8 cellular contexts compared by ENCODE assay signal in the genomic region with DNA sequence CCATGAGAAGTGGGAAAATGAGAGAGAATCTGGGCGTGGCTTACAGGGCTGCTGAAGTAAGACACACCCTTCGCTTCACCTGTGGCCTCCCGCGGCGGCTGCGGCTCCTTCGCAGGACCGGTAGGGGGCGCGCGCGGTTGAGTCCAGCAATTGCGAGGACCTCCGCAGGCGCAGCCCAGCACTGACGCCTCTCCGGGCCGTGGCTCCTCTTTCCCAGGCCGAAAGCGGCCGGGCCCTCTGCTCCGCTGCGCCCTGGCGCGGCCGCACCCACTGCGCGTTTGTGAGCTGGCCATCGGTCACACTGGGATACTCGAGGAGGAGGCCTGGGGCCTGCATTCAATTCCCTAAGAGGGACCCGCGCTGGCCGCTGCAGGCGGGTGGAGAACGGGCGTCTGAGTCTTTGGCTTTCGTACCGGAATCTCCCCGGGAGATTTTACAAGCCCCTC. TPM values are rescaled to one million over a fixed set of nuclear protein-coding genes. Genes with fewer than 3 reads are reported as not detected.
A peak's percentile ranks its signal among the peaks of the same experiment; 100 is the strongest.
DNase-seq lines count a peak whose midpoint lies in the region; ATAC-seq, FAIRE-seq and TF ChIP-seq lines count a peak whose summit lies in the region.

LRRD1 (minus strand) TSS at position 215 of the 446 bp plus-strand sequence. CDS start 13,940 bp downstream, outside the sequence.

- no peak for FAIRE-seq in bronchial epithelial cell (lab: Jason Lieb, UNC)

- no peaks in the 10 kb centered on the region for H3K4me1 ChIP-seq in iPS-20b (ENCODE audit: insufficient read depth, low read length)

- H3K36me3 ChIP-seq in WERI-Rb-1 (no peaks in the 10 kb centered on the region), bronchial epithelial cell (ENCODE audit: control insufficient read depth, insufficient read depth, low read length) (no peaks in the 10 kb centered on the region), iPS-20b (ENCODE audit: insufficient read depth, low read depth, low read length) (no peaks in the 10 kb centered on the region)

- H3K27ac ChIP-seq in WERI-Rb-1, result no peak within 1 kb of the TSS
- H3K27ac ChIP-seq in iPS-20b (ENCODE audit: low read length), result no peak within 1 kb of the TSS
- H3K27ac ChIP-seq in skin epidermis, result peak within 1 kb of the TSS in 19 of 21 experiments; percentile 21 to 87 (median 68)

- no peak within 1 kb of the TSS for H3K4me3 ChIP-seq in WERI-Rb-1 (ENCODE audit: low read depth, low read length)
- H3K4me3 ChIP-seq in bronchial epithelial cell (ENCODE audit: low read depth, low read length), result peak within 1 kb of the TSS; percentile 45
- H3K4me3 ChIP-seq in iPS-20b (ENCODE audit: low read length), result peak within 1 kb of the TSS; percentile 58; the same call in 1 of the 2 replicates
- H3K4me3 ChIP-seq in skin epidermis, result peak within 1 kb of the TSS; percentile 31 to 57 (median 45)

- peak; percentile 88 for DNase-seq in GM10266 (ENCODE audit: extremely low spot score)
- DNase-seq in NCI-H1092 treated with DMSO at 0.1 percent for 48 hours (lab: John Stamatoyannopoulos, UW), result peak; percentile 91
- DNase-seq in WERI-Rb-1, result peak; percentile 79
- peak; percentile 77 for DNase-seq in bronchial epithelial cell (ENCODE audit: low read depth)
- no peak for DNase-seq in NCI-H1105 (lab: John Stamatoyannopoulos, UW)

- ATAC-seq in HG02571 (IDR thresholded peaks at IDR 0.05; ENCODE audit: unreplicated experiment), result peak; percentile 100

- TF ChIP-seq CTCF in GM10266 (IDR thresholded peaks at IDR 0.05; ENCODE audit: control insufficient read depth, insufficient read depth, low read depth, missing control alignments) (peak; percentile 99), WERI-Rb-1 (IDR thresholded peaks at IDR 0.05; ENCODE audit: low read depth, low read length) (peak; percentile 84), bronchial epithelial cell (IDR thresholded peaks at IDR 0.05; ENCODE audit: insufficient read depth, low read length, severe bottlenecking) (peak; percentile 97)

- no peaks in the 10 kb centered on the region for H3K27me3 ChIP-seq in WERI-Rb-1 (ENCODE audit: insufficient read depth, low read depth, severe bottlenecking)
- H3K27me3 ChIP-seq in bronchial epithelial cell (ENCODE audit: control insufficient read depth, insufficient read depth, low read length), result no peaks in the 10 kb centered on the region
- H3K27me3 ChIP-seq in iPS-20b (ENCODE audit: insufficient read depth, low read length), result peaks cover 15% of the 10 kb centered on the region

- peak within 1 kb of the TSS; percentile 52; the same call in 1 of the 2 replicates for H3K9ac ChIP-seq in iPS-20b (ENCODE audit: low read depth, low read length)

- H3K9me3 ChIP-seq in WERI-Rb-1 (ENCODE audit: severe bottlenecking) (no peaks in the 10 kb centered on the region), iPS-20b (ENCODE audit: insufficient read depth, low read depth, low read length) (peaks cover 14% of the 10 kb centered on the region)

RNA-seq across cellular contexts. Expression of gene LRRD1, which starts in this region (rescaled TPM):
- total RNA-seq in bronchial epithelial cell, result 0.13 TPM in 1 of 2 replicates, not detected in the other

Comparison
In these comparisons a context has a peak if more than half of its experiments do, and no peak if none do; other contexts are left out.
1. Peak in DNase-seq and H3K4me3 ChIP-seq in bronchial epithelial cell; RNA of the gene not detected or under 1 TPM.
2. H3K27ac ChIP-seq: peak in skin epidermis (19 of 21); none in WERI-Rb-1 (single experiment) and iPS-20b (single experiment).
3. Peak in every context shown above with its lines, with median percentiles within 50 percentile points of each other: CTCF ChIP-seq.